ENCODE assay signal across 12 cellular contexts in genomic region chr6:149079456-149079855, GRCh38.
DNase-seq lines count a peak whose midpoint lies in the region; ATAC-seq and TF ChIP-seq lines count a peak whose summit lies in the region.
"Had no signal": no experiment of that assay in that cellular context is flagged by ENCODE, and none has a peak within 500 bp of the region (broad histone marks: within the 10 kb centered on the region; RNA-seq: fewer than 3 reads in every experiment).

No MANE protein-coding gene starts in this region.

- CTCF ChIA-PET in Calu3 (lab: Charles Lee), result no interaction called here

- no peak overlapping the region for H3K9ac ChIP-seq in BLaER1

- ATAC-seq in stimulated activated naive CD8-positive, alpha-beta T cell treated with anti-CD3 and anti-CD28 coated beads, Interleukin-15, amount 100 ng/mL, for 72 hours, result no peak
- ATAC-seq in natural killer cell treated with Interleukin-12 subunit alpha and Interleukin-12 subunit beta and Interleukin-15 and Interleukin-18, amount 100 ng/mL, for 72 hours, result no peak
- ATAC-seq: activated T-cell treated with anti-CD3 and anti-CD28 coated beads, Interleukin-2, amount 50 U/mL, for 4 hours; naive thymus-derived CD4-positive, alpha-beta T cell had no signal

- H3K36me3 ChIP-seq in BLaER1 (no peaks in the 10 kb centered on the region), prostate gland (no peaks in the 10 kb centered on the region)

- H3K4me3 ChIP-seq in BLaER1 (no peak overlapping the region), prostate gland (no peak overlapping the region)

- TF ChIP-seq CTCF in prostate gland (IDR thresholded peaks at IDR 0.05), result no peak
- no peak for TF ChIP-seq CTCF in Calu3 (IDR thresholded peaks at IDR 0.05; ENCODE audit: unreplicated experiment)

- H3K9me3 Mint-ChIP-seq in dendritic cell treated with granulocyte-macrophage colony-stimulating factor and Interleukin-4, amounts not matched to agents 40 ng/mL and 50 ng/mL, for 4 days, result no peaks in the 10 kb centered on the region
- no peaks in the 10 kb centered on the region for H3K9me3 Mint-ChIP-seq in Calu3 (ENCODE audit: low read depth, unreplicated experiment)
- H3K9me3 Mint-ChIP-seq in stimulated activated naive CD8-positive, alpha-beta T cell treated with anti-CD3 and anti-CD28 coated beads, Interleukin-15, amount 100 ng/mL, for 72 hours, result no peaks in the 10 kb centered on the region
- no peaks in the 10 kb centered on the region for H3K9me3 Mint-ChIP-seq in natural killer cell treated with Interleukin-12 subunit alpha and Interleukin-12 subunit beta and Interleukin-15 and Interleukin-18, amount 100 ng/mL, for 72 hours
- H3K9me3 Mint-ChIP-seq: activated B cell treated with CpG ODN at 0.5 μM for 24 hours; activated T-cell treated with anti-CD3 and anti-CD28 coated beads, Interleukin-2, amount 50 U/mL, for 4 hours; CD4-positive, CD25-positive, alpha-beta regulatory T cell had no signal

- H3K36me3 Mint-ChIP-seq in dendritic cell treated with granulocyte-macrophage colony-stimulating factor and Interleukin-4, amounts not matched to agents 40 ng/mL and 50 ng/mL, for 4 days (ENCODE audit: low read depth), result no peaks in the 10 kb centered on the region
- H3K36me3 Mint-ChIP-seq in Calu3 (ENCODE audit: insufficient read depth, unreplicated experiment), result no peaks in the 10 kb centered on the region
- no peaks in the 10 kb centered on the region for H3K36me3 Mint-ChIP-seq in natural killer cell treated with Interleukin-12 subunit alpha and Interleukin-12 subunit beta and Interleukin-15 and Interleukin-18, amount 100 ng/mL, for 72 hours
- H3K36me3 Mint-ChIP-seq: CD4-positive, CD25-positive, alpha-beta regulatory T cell had no signal

- H3K27ac ChIP-seq in BLaER1 (no peak overlapping the region), prostate gland (peak overlapping the region; percentile 55 to 67)

- TF ChIP-seq POLR2A in prostate gland (IDR thresholded peaks at IDR 0.05), result no peak

- no peak overlapping the region for H3K4me3 Mint-ChIP-seq in dendritic cell treated with granulocyte-macrophage colony-stimulating factor and Interleukin-4, amounts not matched to agents 40 ng/mL and 50 ng/mL, for 4 days
- no peak overlapping the region for H3K4me3 Mint-ChIP-seq in Calu3 (ENCODE audit: low read depth, unreplicated experiment)
- H3K4me3 Mint-ChIP-seq in stimulated activated naive CD8-positive, alpha-beta T cell treated with anti-CD3 and anti-CD28 coated beads, Interleukin-15, amount 100 ng/mL, for 72 hours, result no peak overlapping the region
- no peak overlapping the region for H3K4me3 Mint-ChIP-seq in natural killer cell treated with Interleukin-12 subunit alpha and Interleukin-12 subunit beta and Interleukin-15 and Interleukin-18, amount 100 ng/mL, for 72 hours
- H3K4me3 Mint-ChIP-seq: activated B cell treated with CpG ODN at 0.5 μM for 24 hours; activated T-cell treated with anti-CD3 and anti-CD28 coated beads, Interleukin-2, amount 50 U/mL, for 4 hours; naive thymus-derived CD4-positive, alpha-beta T cell had no signal

- peaks cover 40% of the 10 kb centered on the region for H3K4me1 Mint-ChIP-seq in dendritic cell treated with granulocyte-macrophage colony-stimulating factor and Interleukin-4, amounts not matched to agents 40 ng/mL and 50 ng/mL, for 4 days (ENCODE audit: low read depth)
- no peaks in the 10 kb centered on the region for H3K4me1 Mint-ChIP-seq in Calu3 (ENCODE audit: low read depth, unreplicated experiment)
- peaks cover 57% of the 10 kb centered on the region for H3K4me1 Mint-ChIP-seq in stimulated activated naive CD8-positive, alpha-beta T cell treated with anti-CD3 and anti-CD28 coated beads, Interleukin-15, amount 100 ng/mL, for 72 hours
- peaks cover 18 to 22% of the 10 kb centered on the region in 2 donors for H3K4me1 Mint-ChIP-seq in natural killer cell treated with Interleukin-12 subunit alpha and Interleukin-12 subunit beta and Interleukin-15 and Interleukin-18, amount 100 ng/mL, for 72 hours (ENCODE audit: low read depth in 2 of 2)

- intact Hi-C loops in dendritic cell treated with granulocyte-macrophage colony-stimulating factor and Interleukin-4, amounts not matched to agents 40 ng/mL and 50 ng/mL, for 4 days (cut with micrococcal nuclease), result no loop called here
- intact Hi-C loops in prostate gland (cut with DNase I), result no loop called here
- intact Hi-C loops in Calu3 (cut with micrococcal nuclease; ENCODE audit: unreplicated experiment), result no loop called here

- no peaks in the 10 kb centered on the region for H3K9me3 ChIP-seq in BLaER1
- no peaks in the 10 kb centered on the region for H3K9me3 ChIP-seq in prostate gland

- H3K4me1 ChIP-seq in BLaER1 (peaks cover 48% of the 10 kb centered on the region), prostate gland (replicated peaks) (peaks cover 4% of the 10 kb centered on the region)

- H3K27me3 ChIP-seq in BLaER1, result no peaks in the 10 kb centered on the region
- no peaks in the 10 kb centered on the region for H3K27me3 ChIP-seq in prostate gland (replicated peaks; ENCODE audit: insufficient read depth)

- peak overlapping the region; percentile 46 for H3K4me2 ChIP-seq in BLaER1

- peak; percentile 62 for DNase-seq in NCI-H2171 (lab: John Stamatoyannopoulos, UW)
- DNase-seq in prostate gland (ENCODE audit: low spot score), result no peak
- DNase-seq in Calu3, result no peak
- no peak for DNase-seq in stimulated activated naive CD8-positive, alpha-beta T cell treated with anti-CD3 and anti-CD28 coated beads, Interleukin-15, amount 100 ng/mL, for 72 hours
- no peak for DNase-seq in natural killer cell treated with Interleukin-12 subunit alpha and Interleukin-12 subunit beta and Interleukin-15 and Interleukin-18, amount 100 ng/mL, for 72 hours (ENCODE audit: low spot score)
- no peak for DNase-seq in NCI-H2107 treated with DMSO at 0.1 percent for 48 hours (lab: John Stamatoyannopoulos, UW; ENCODE audit: unreplicated experiment)
- DNase-seq: activated B cell treated with CpG ODN at 0.5 μM for 24 hours; activated T-cell treated with anti-CD3 and anti-CD28 coated beads, Interleukin-2, amount 50 U/mL, for 4 hours; CD4-positive, CD25-positive, alpha-beta regulatory T cell; naive thymus-derived CD4-positive, alpha-beta T cell had no signal

- peak overlapping the region; percentile 77 for H3K27ac Mint-ChIP-seq in dendritic cell treated with granulocyte-macrophage colony-stimulating factor and Interleukin-4, amounts not matched to agents 40 ng/mL and 50 ng/mL, for 4 days
- H3K27ac Mint-ChIP-seq in Calu3 (ENCODE audit: unreplicated experiment), result no peak overlapping the region
- no peak overlapping the region for H3K27ac Mint-ChIP-seq in stimulated activated naive CD8-positive, alpha-beta T cell treated with anti-CD3 and anti-CD28 coated beads, Interleukin-15, amount 100 ng/mL, for 72 hours
- peak overlapping the region in 1 of 2 donors; percentile 62 for H3K27ac Mint-ChIP-seq in natural killer cell treated with Interleukin-12 subunit alpha and Interleukin-12 subunit beta and Interleukin-15 and Interleukin-18, amount 100 ng/mL, for 72 hours
- H3K27ac Mint-ChIP-seq: activated B cell treated with CpG ODN at 0.5 μM for 24 hours had no signal

- no peaks in the 10 kb centered on the region for H3K27me3 Mint-ChIP-seq in dendritic cell treated with granulocyte-macrophage colony-stimulating factor and Interleukin-4, amounts not matched to agents 40 ng/mL and 50 ng/mL, for 4 days
- H3K27me3 Mint-ChIP-seq in Calu3 (ENCODE audit: unreplicated experiment), result no peaks in the 10 kb centered on the region
- no peaks in the 10 kb centered on the region for H3K27me3 Mint-ChIP-seq in stimulated activated naive CD8-positive, alpha-beta T cell treated with anti-CD3 and anti-CD28 coated beads, Interleukin-15, amount 100 ng/mL, for 72 hours
- no peaks in the 10 kb centered on the region for H3K27me3 Mint-ChIP-seq in natural killer cell treated with Interleukin-12 subunit alpha and Interleukin-12 subunit beta and Interleukin-15 and Interleukin-18, amount 100 ng/mL, for 72 hours
- H3K27me3 Mint-ChIP-seq: activated B cell treated with CpG ODN at 0.5 μM for 24 hours; CD4-positive, CD25-positive, alpha-beta regulatory T cell; naive thymus-derived CD4-positive, alpha-beta T cell had no signal

- no TSS peak for BruUV-seq in Calu3 (replicated peaks; lab: Mats Ljungman, UMichigan)

- 10% methylated on average over 2 of the region's 2 CpGs for WGBS in prostate gland

- H4K20me1 ChIP-seq in BLaER1, result no peaks in the 10 kb centered on the region
